25 cellular contexts compared by ENCODE assay signal in the genomic region with DNA sequence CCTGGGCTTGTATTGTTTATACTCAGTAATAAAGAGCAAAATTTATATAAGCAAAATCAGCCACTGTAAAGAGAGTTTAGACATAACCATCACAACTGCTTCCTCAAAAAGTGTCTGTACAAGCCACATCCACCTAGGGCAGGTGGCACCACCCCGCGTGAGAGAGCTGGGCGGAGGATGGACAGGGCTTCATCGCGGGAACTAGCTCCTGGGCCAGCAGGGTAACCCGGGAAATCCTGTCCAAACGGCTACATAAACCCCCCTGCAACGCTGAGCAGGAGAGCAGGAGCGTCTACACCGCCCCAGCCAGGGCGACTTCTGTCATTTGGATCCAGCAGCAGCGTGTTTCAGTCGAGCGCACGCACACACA. TPM values are rescaled to one million over a fixed set of nuclear protein-coding genes. Genes with fewer than 3 reads are reported as not detected.
A peak's percentile ranks its signal among the peaks of the same experiment; 100 is the strongest.
DNase-seq lines count a peak whose midpoint lies in the region; ATAC-seq and TF ChIP-seq lines count a peak whose summit lies in the region.
"Had no signal": no experiment of that assay in that cellular context is flagged by ENCODE, and none has a peak within 500 bp of the region (broad histone marks: within the 10 kb centered on the region; RNA-seq: fewer than 3 reads in every experiment).

No MANE protein-coding gene starts in this region.

- no peak for ATAC-seq in activated CD8-positive, alpha-beta T cell treated with anti-CD3 and anti-CD28 coated beads, Interleukin-2, amount 10 ng/mL, durations not matched to agents 7 days and 5 days
- ATAC-seq in activated CD8-positive, alpha-beta T cell treated with anti-CD3 and anti-CD28 coated beads for 36 hours, result no peak
- ATAC-seq in GM21723 (IDR thresholded peaks at IDR 0.05; ENCODE audit: unreplicated experiment), result no peak
- ATAC-seq: GM12878 had no signal

- DNase-seq in activated CD8-positive, alpha-beta T cell treated with anti-CD3 and anti-CD28 coated beads, Interleukin-2, amount 10 ng/mL, durations not matched to agents 7 days and 5 days, result no peak
- no peak for DNase-seq in activated CD8-positive, alpha-beta T cell treated with anti-CD3 and anti-CD28 coated beads for 36 hours
- no peak for DNase-seq in NT2/D1 (ENCODE audit: low read depth, low spot score)
- no peak for DNase-seq in progenitor cell of endocrine pancreas (ENCODE audit: low spot score, unreplicated experiment)
- no peak for DNase-seq in cortex of kidney (lab: John Stamatoyannopoulos, UW)
- no peak for DNase-seq in amniotic stem cell (lab: John Stamatoyannopoulos, UW)
- DNase-seq: activated CD4-positive, alpha-beta memory T cell treated with anti-CD3 and anti-CD28 coated beads for 36 hours; amygdala; central memory CD4-positive, alpha-beta T cell; DMS 273 treated with DMSO at 0.1 percent for 48 hours; GF-D8; mammary epithelial cell; NCI-H1417 treated with DMSO at 0.1 percent for 48 hours; NCI-H510A; spleen had no signal

- no peaks in the 10 kb centered on the region for H3K9me3 Mint-ChIP-seq in activated CD8-positive, alpha-beta T cell treated with anti-CD3 and anti-CD28 coated beads, Interleukin-2, amount 10 ng/mL, durations not matched to agents 7 days and 5 days (ENCODE audit: insufficient read depth)
- H3K9me3 Mint-ChIP-seq in activated CD8-positive, alpha-beta T cell treated with anti-CD3 and anti-CD28 coated beads for 36 hours, result peaks cover 4% of the 10 kb centered on the region
- H3K9me3 Mint-ChIP-seq in progenitor cell of endocrine pancreas (ENCODE audit: low read depth), result peaks cover 9% of the 10 kb centered on the region
- H3K9me3 Mint-ChIP-seq: activated T-helper 2 cell treated with anti-CD3 and anti-CD28 coated beads, Interferon-gamma antibody, Interleukin-2, Interleukin-4, amounts not matched to agents 10 μg/mL and 5 μg/mL and 100 μg/mL, durations not matched to agents 14 hours and 24 hours and 36 hours had no signal

- intact Hi-C loops in activated CD8-positive, alpha-beta T cell treated with anti-CD3 and anti-CD28 coated beads for 36 hours (cut with micrococcal nuclease), result no loop called here

- no peak overlapping the region for H3K4me3 Mint-ChIP-seq in activated CD8-positive, alpha-beta T cell treated with anti-CD3 and anti-CD28 coated beads, Interleukin-2, amount 10 ng/mL, durations not matched to agents 7 days and 5 days
- no peak overlapping the region for H3K4me3 Mint-ChIP-seq in activated CD8-positive, alpha-beta T cell treated with anti-CD3 and anti-CD28 coated beads for 36 hours
- peak overlapping the region; percentile 33 for H3K4me3 Mint-ChIP-seq in progenitor cell of endocrine pancreas (ENCODE audit: low read depth)
- H3K4me3 Mint-ChIP-seq: activated CD4-positive, alpha-beta memory T cell treated with anti-CD3 and anti-CD28 coated beads for 36 hours; neural crest cell had no signal

- H3K27me3 Mint-ChIP-seq in activated CD8-positive, alpha-beta T cell treated with anti-CD3 and anti-CD28 coated beads, Interleukin-2, amount 10 ng/mL, durations not matched to agents 7 days and 5 days (ENCODE audit: low read depth), result peaks cover 51% of the 10 kb centered on the region
- H3K27me3 Mint-ChIP-seq in activated CD8-positive, alpha-beta T cell treated with anti-CD3 and anti-CD28 coated beads for 36 hours, result peaks cover 44% of the 10 kb centered on the region
- H3K27me3 Mint-ChIP-seq in progenitor cell of endocrine pancreas, result peaks cover 78% of the 10 kb centered on the region

- H3K36me3 ChIP-seq in NT2/D1 (ENCODE audit: insufficient read depth, insufficient read length, low read length) (no peaks in the 10 kb centered on the region), iPS-15b (ENCODE audit: control insufficient read depth, insufficient read depth, low read length) (no peaks in the 10 kb centered on the region)
- H3K36me3 ChIP-seq: BLaER1 treated with 17β-estradiol and CSF1 and Interleukin-3, amounts not matched to agents 10 nM and 100 nM; spleen; thoracic aorta had no signal

- H3K36me3 Mint-ChIP-seq in activated CD8-positive, alpha-beta T cell treated with anti-CD3 and anti-CD28 coated beads, Interleukin-2, amount 10 ng/mL, durations not matched to agents 7 days and 5 days (ENCODE audit: low read depth), result no peaks in the 10 kb centered on the region
- H3K36me3 Mint-ChIP-seq in activated CD8-positive, alpha-beta T cell treated with anti-CD3 and anti-CD28 coated beads for 36 hours (ENCODE audit: low read depth), result no peaks in the 10 kb centered on the region
- no peaks in the 10 kb centered on the region for H3K36me3 Mint-ChIP-seq in progenitor cell of endocrine pancreas (ENCODE audit: insufficient read depth)
- H3K36me3 Mint-ChIP-seq: activated CD4-positive, alpha-beta memory T cell treated with anti-CD3 and anti-CD28 coated beads for 36 hours had no signal

- CTCF ChIA-PET in activated CD8-positive, alpha-beta T cell treated with anti-CD3 and anti-CD28 coated beads, Interleukin-2, amount 10 ng/mL, durations not matched to agents 7 days and 5 days (lab: Charles Lee), result interaction anchor here (1.0 kb wide), 1 partner anchor 270 kb away, joined by 3 read pairs; no protein-coding TSS in a partner anchor
- CTCF ChIA-PET in activated CD8-positive, alpha-beta T cell treated with anti-CD3 and anti-CD28 coated beads for 36 hours (lab: Charles Lee), result no interaction called here

- H3K4me1 Mint-ChIP-seq in activated CD8-positive, alpha-beta T cell treated with anti-CD3 and anti-CD28 coated beads, Interleukin-2, amount 10 ng/mL, durations not matched to agents 7 days and 5 days (ENCODE audit: low read depth), result peaks cover 18% of the 10 kb centered on the region
- H3K4me1 Mint-ChIP-seq in activated CD8-positive, alpha-beta T cell treated with anti-CD3 and anti-CD28 coated beads for 36 hours (ENCODE audit: low read depth), result peaks cover 27% of the 10 kb centered on the region
- H3K4me1 Mint-ChIP-seq in progenitor cell of endocrine pancreas (ENCODE audit: low read depth), result peaks cover 2% of the 10 kb centered on the region

- H3K27me3 ChIP-seq in NT2/D1 (ENCODE audit: insufficient read depth, insufficient read length), result peaks cover 66% of the 10 kb centered on the region
- H3K27me3 ChIP-seq in iPS-15b (ENCODE audit: control insufficient read depth, insufficient read depth, low read length), result peaks cover 58% of the 10 kb centered on the region

- H3K4me1 ChIP-seq in NT2/D1 (ENCODE audit: insufficient read depth, insufficient read length), result peaks cover 6% of the 10 kb centered on the region
- H3K4me1 ChIP-seq in iPS-15b (ENCODE audit: control insufficient read depth, insufficient read depth, low read length), result no peaks in the 10 kb centered on the region

- H3K4me3 ChIP-seq in NT2/D1 (ENCODE audit: insufficient read length, low read depth) (peak overlapping the region; percentile 37), iPS-15b (ENCODE audit: low read depth, low read length) (peak overlapping the region; percentile 64)
- H3K4me3 ChIP-seq: BLaER1 treated with 17β-estradiol and CSF1 and Interleukin-3, amounts not matched to agents 10 nM and 100 nM; GM12878; thoracic aorta had no signal

- no peak for TF ChIP-seq CTCF in activated CD8-positive, alpha-beta T cell treated with anti-CD3 and anti-CD28 coated beads for 36 hours (IDR thresholded peaks at IDR 0.05)
- no peak for TF ChIP-seq CTCF in progenitor cell of endocrine pancreas (IDR thresholded peaks at IDR 0.05; ENCODE audit: unreplicated experiment)

- H3K27ac Mint-ChIP-seq in activated CD8-positive, alpha-beta T cell treated with anti-CD3 and anti-CD28 coated beads, Interleukin-2, amount 10 ng/mL, durations not matched to agents 7 days and 5 days, result peak overlapping the region; percentile 12
- H3K27ac Mint-ChIP-seq in activated CD8-positive, alpha-beta T cell treated with anti-CD3 and anti-CD28 coated beads for 36 hours, result no peak overlapping the region
- no peak overlapping the region for H3K27ac Mint-ChIP-seq in progenitor cell of endocrine pancreas
- H3K27ac Mint-ChIP-seq: activated CD4-positive, alpha-beta memory T cell treated with anti-CD3 and anti-CD28 coated beads for 36 hours; activated T-helper 2 cell treated with anti-CD3 and anti-CD28 coated beads, Interferon-gamma antibody, Interleukin-2, Interleukin-4, amounts not matched to agents 10 μg/mL and 5 μg/mL and 100 μg/mL, durations not matched to agents 14 hours and 24 hours and 36 hours had no signal

- H3K9me3 ChIP-seq in NT2/D1 (ENCODE audit: insufficient read depth, low read length) (no peaks in the 10 kb centered on the region), iPS-15b (ENCODE audit: control insufficient read depth, insufficient read depth, low read length) (no peaks in the 10 kb centered on the region)
- H3K9me3 ChIP-seq: thoracic aorta had no signal

- POLR2A ChIA-PET in activated CD8-positive, alpha-beta T cell treated with anti-CD3 and anti-CD28 coated beads, Interleukin-2, amount 10 ng/mL, durations not matched to agents 7 days and 5 days (lab: Charles Lee), result interaction anchor here (0.5 kb wide), 1 partner anchor 783 kb away, joined by 3 read pairs; no protein-coding TSS in a partner anchor
- POLR2A ChIA-PET in activated CD8-positive, alpha-beta T cell treated with anti-CD3 and anti-CD28 coated beads for 36 hours (lab: Charles Lee), result no interaction called here

- H3K9ac ChIP-seq in NT2/D1 (ENCODE audit: insufficient read length, low read depth) (no peak overlapping the region), iPS-15b (ENCODE audit: low read depth, low read length) (no peak overlapping the region)
- H3K9ac ChIP-seq: BLaER1 treated with 17β-estradiol and CSF1 and Interleukin-3, amounts not matched to agents 10 nM and 100 nM had no signal

RNA-seq across cellular contexts. Expression of a gene that starts 1.3 kb away (rescaled TPM):
- total RNA-seq in activated CD8-positive, alpha-beta T cell treated with anti-CD3 and anti-CD28 coated beads, Interleukin-2, amount 10 ng/mL, durations not matched to agents 7 days and 5 days, result not detected
- not detected for total RNA-seq in activated CD8-positive, alpha-beta T cell treated with anti-CD3 and anti-CD28 coated beads for 36 hours
- not detected in 2 replicates for total RNA-seq in progenitor cell of endocrine pancreas
- total RNA-seq: activated CD4-positive, alpha-beta memory T cell treated with anti-CD3 and anti-CD28 coated beads for 36 hours; activated T-helper 2 cell treated with anti-CD3 and anti-CD28 coated beads, Interferon-gamma antibody, Interleukin-2, Interleukin-4, amounts not matched to agents 10 μg/mL and 5 μg/mL and 100 μg/mL, durations not matched to agents 14 hours and 24 hours and 36 hours; fibroblast of lung; GM12878; mammary epithelial cell; Right ventricle myocardium superior; T-helper 1 cell treated with Interleukin-12 subunit alpha and Interleukin-12 subunit beta and Interleukin-4 antibody, amounts not matched to agents 30 ng/mL and 1 ng/mL, for 36 hours had no signal
